Comparison of ENCODE assay signal across 20 cellular contexts in the genomic region with DNA sequence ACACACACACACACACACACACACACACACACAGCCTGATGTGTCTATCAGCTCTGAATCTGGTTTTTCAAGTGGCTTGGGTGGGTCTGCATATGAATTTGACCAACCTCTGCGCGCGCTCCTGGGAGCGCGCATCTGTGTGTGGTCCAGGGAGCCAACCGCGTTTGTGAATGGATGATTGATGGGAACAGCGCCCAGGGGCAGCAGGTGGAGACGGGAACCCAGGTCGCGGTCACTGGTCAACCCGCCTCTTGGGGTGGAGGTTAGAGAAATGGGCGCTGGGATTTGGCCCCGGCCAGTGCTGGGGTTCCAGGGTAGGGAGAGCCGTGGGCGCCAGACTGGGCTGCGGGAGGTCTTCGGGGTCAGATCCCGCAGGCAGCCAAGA.
DNase-seq lines count a peak whose midpoint lies in the region; ATAC-seq and TF ChIP-seq lines count a peak whose summit lies in the region.
"Had no signal": no experiment of that assay in that cellular context is flagged by ENCODE, and none has a peak within 500 bp of the region (broad histone marks: within the 10 kb centered on the region; RNA-seq: fewer than 3 reads in every experiment).

No MANE protein-coding gene starts in this region.

- H3K9ac ChIP-seq in HUES48 (ENCODE audit: low read depth, low read length), result no peak overlapping the region

- H3K27me3 ChIP-seq in HUES48 (ENCODE audit: control insufficient read depth, insufficient read depth, low read length), result peaks cover 58% of the 10 kb centered on the region
- H3K27me3 ChIP-seq in effector memory CD4-positive, alpha-beta T cell (replicated peaks; ENCODE audit: control insufficient read depth, insufficient read depth, low read length, poor library complexity, severe bottlenecking), result peaks cover 7% of the 10 kb centered on the region

- H3K9me3 ChIP-seq in HUES48 (ENCODE audit: control insufficient read depth, insufficient read depth, low read length), result no peaks in the 10 kb centered on the region
- H3K9me3 ChIP-seq in effector memory CD4-positive, alpha-beta T cell (ENCODE audit: control insufficient read depth, low read length), result no peaks in the 10 kb centered on the region
- H3K9me3 ChIP-seq: MG63 had no signal

- H3K4me1 ChIP-seq in HUES48 (ENCODE audit: control insufficient read depth, insufficient read depth, low read length), result no peaks in the 10 kb centered on the region
- no peaks in the 10 kb centered on the region for H3K4me1 ChIP-seq in effector memory CD4-positive, alpha-beta T cell (ENCODE audit: control insufficient read depth, insufficient read depth, low read length, poor library complexity, severe bottlenecking)

- no peaks in the 10 kb centered on the region for H3K36me3 ChIP-seq in HUES48 (ENCODE audit: control insufficient read depth, insufficient read depth, low read length)
- no peaks in the 10 kb centered on the region for H3K36me3 ChIP-seq in effector memory CD4-positive, alpha-beta T cell (ENCODE audit: control insufficient read depth, insufficient read depth, low read length)
- H3K36me3 ChIP-seq: MG63 had no signal

- H3K27me3 Mint-ChIP-seq in activated CD4-positive, alpha-beta T cell treated with anti-CD3 and anti-CD28 coated beads for 36 hours, result peaks cover 26% of the 10 kb centered on the region

- TF ChIP-seq CTCF in GM20000 (IDR thresholded peaks at IDR 0.05; ENCODE audit: extremely low read depth, missing control alignments), result no peak

- DNase-seq in NCI-H748 (lab: John Stamatoyannopoulos, UW; ENCODE audit: unreplicated experiment), result peak; percentile 72
- DNase-seq in effector memory CD4-positive, alpha-beta T cell, result no peak
- no peak for DNase-seq in activated CD4-positive, alpha-beta T cell treated with anti-CD3 and anti-CD28 coated beads for 36 hours
- no peak for DNase-seq in effector CD4-positive, alpha-beta T cell
- no peak for DNase-seq in GM20000 (ENCODE audit: low spot score)
- DNase-seq: activated naive CD4-positive, alpha-beta T cell treated with anti-CD3 and anti-CD28 coated beads for 36 hours; cortex of kidney; EL; glutamatergic neuron; mesenchymal stem cell; NCI-H2171 treated with DMSO at 0.1 percent for 48 hours; NK-92 treated with Interleukin-12 subunit alpha and Interleukin-12 subunit beta, amount 100 ng/mL, for 24 hours; stimulated activated CD4-positive, alpha-beta T cell treated with anti-CD3 and anti-CD28 coated beads, Interleukin-15, amount 100 ng/mL, for 24 hours had no signal

- H3K4me1 Mint-ChIP-seq in activated CD4-positive, alpha-beta T cell treated with anti-CD3 and anti-CD28 coated beads for 36 hours, result no peaks in the 10 kb centered on the region

- H3K27ac ChIP-seq in HUES48 (ENCODE audit: low read depth, low read length), result no peak overlapping the region
- no peak overlapping the region for H3K27ac ChIP-seq in skin epidermis
- H3K27ac ChIP-seq in effector memory CD4-positive, alpha-beta T cell (ENCODE audit: insufficient read depth, low read length, poor library complexity, severe bottlenecking), result no peak overlapping the region
- H3K27ac ChIP-seq: RWPE1 had no signal

- peaks cover 3% of the 10 kb centered on the region for H3K9me3 Mint-ChIP-seq in activated CD4-positive, alpha-beta T cell treated with anti-CD3 and anti-CD28 coated beads for 36 hours (ENCODE audit: low read depth)

- intact Hi-C loops in activated CD4-positive, alpha-beta T cell treated with anti-CD3 and anti-CD28 coated beads for 36 hours (cut with DNase I, micrococcal nuclease), result no loop called here

- peaks cover 1% of the 10 kb centered on the region for H3K36me3 Mint-ChIP-seq in activated CD4-positive, alpha-beta T cell treated with anti-CD3 and anti-CD28 coated beads for 36 hours (ENCODE audit: low read depth)

- H3K4me3 ChIP-seq in HUES48 (ENCODE audit: low read depth, low read length), result peak overlapping the region; percentile 73
- H3K4me3 ChIP-seq in iPS-11a (ENCODE audit: low read depth, low read length), result peak overlapping the region; percentile 51
- peak overlapping the region in 5 of 7 experiments; percentile 10 to 42 (median 24) for H3K4me3 ChIP-seq in skin epidermis
- H3K4me3 ChIP-seq in effector memory CD4-positive, alpha-beta T cell (ENCODE audit: insufficient read depth, low read depth, low read length, poor library complexity, severe bottlenecking), result no peak overlapping the region

- H3K4me3 Mint-ChIP-seq in activated CD4-positive, alpha-beta T cell treated with anti-CD3 and anti-CD28 coated beads for 36 hours, result no peak overlapping the region
- H3K4me3 Mint-ChIP-seq: activated naive CD4-positive, alpha-beta T cell treated with anti-CD3 and anti-CD28 coated beads for 36 hours; natural killer cell treated with Interleukin-12 subunit alpha and Interleukin-12 subunit beta and Interleukin-15 and Interleukin-18, amount 100 ng/mL, for 72 hours; stimulated activated naive CD8-positive, alpha-beta T cell treated with anti-CD3 and anti-CD28 coated beads, Interleukin-15, Interleukin-2, amounts not matched to agents 100 ng/mL and 50 ng/mL, for 24 hours had no signal

- POLR2A ChIA-PET in activated CD4-positive, alpha-beta T cell treated with anti-CD3 and anti-CD28 coated beads for 36 hours (lab: Charles Lee), result no interaction called here

- ATAC-seq in activated CD4-positive, alpha-beta T cell treated with anti-CD3 and anti-CD28 coated beads for 36 hours, result no peak
- ATAC-seq: natural killer cell treated with Interleukin-12 subunit alpha and Interleukin-12 subunit beta and Interleukin-15 and Interleukin-18, amount 100 ng/mL, for 72 hours had no signal

- CTCF ChIA-PET in activated CD4-positive, alpha-beta T cell treated with anti-CD3 and anti-CD28 coated beads for 36 hours (lab: Charles Lee), result no interaction called here

- H3K27ac Mint-ChIP-seq in activated CD4-positive, alpha-beta T cell treated with anti-CD3 and anti-CD28 coated beads for 36 hours, result no peak overlapping the region
- H3K27ac Mint-ChIP-seq: activated naive CD4-positive, alpha-beta T cell treated with anti-CD3 and anti-CD28 coated beads for 36 hours; natural killer cell treated with Interleukin-12 subunit alpha and Interleukin-12 subunit beta and Interleukin-15 and Interleukin-18, amount 100 ng/mL, for 72 hours; stimulated activated naive CD8-positive, alpha-beta T cell treated with anti-CD3 and anti-CD28 coated beads, Interleukin-15, Interleukin-2, amounts not matched to agents 100 ng/mL and 50 ng/mL, for 24 hours had no signal
